ENCODE assay signal across 8 cellular contexts in genomic region chr17:43360376-43360738, GRCh38. TPM values are rescaled to one million over a fixed set of nuclear protein-coding genes. Genes with fewer than 3 reads are reported as not detected.
DNase-seq lines count a peak whose midpoint lies in the region; ATAC-seq and TF ChIP-seq lines count a peak whose summit lies in the region.

No MANE protein-coding gene starts in this region.

- CTCF ChIA-PET in OCI-LY7 (lab: Charles Lee; ENCODE audit: unreplicated experiment), result no interaction called here

- no peaks in the 10 kb centered on the region for H3K36me3 ChIP-seq in OCI-LY7 (ENCODE audit: insufficient read depth, low read length)

- ATAC-seq in GM18909 (IDR thresholded peaks at IDR 0.05; ENCODE audit: poor library complexity, unreplicated experiment) (peak; percentile 34), HG03460 (IDR thresholded peaks at IDR 0.05; ENCODE audit: unreplicated experiment) (peak; percentile 22)

- no TSS peak for BruUV-seq in OCI-LY7 (replicated peaks; lab: Mats Ljungman, UMichigan)

- H3K9me2 ChIP-seq in OCI-LY7 (ENCODE audit: insufficient read depth, low read length), result no peaks in the 10 kb centered on the region

- peak overlapping the region; percentile 89 for H3K4me3 Mint-ChIP-seq in type B pancreatic cell

- no peaks in the 10 kb centered on the region for H4K20me1 ChIP-seq in OCI-LY7 (ENCODE audit: insufficient read depth, low read length)

- H3K36me3 Mint-ChIP-seq in type B pancreatic cell, result no peaks in the 10 kb centered on the region

- H3K4me3 ChIP-seq in OCI-LY7 (ENCODE audit: low read depth, low read length, poor library complexity, severe bottlenecking) (peak overlapping the region; percentile 76), fibroblast of pulmonary artery (replicated peaks; ENCODE audit: low read depth, low read length) (peak overlapping the region; percentile 71)

- H3K4me1 ChIP-seq in OCI-LY7 (ENCODE audit: insufficient read depth, low read length, poor library complexity, severe bottlenecking), result peaks cover 11% of the 10 kb centered on the region

- intact Hi-C loops in OCI-LY7 (cut with micrococcal nuclease; ENCODE audit: unreplicated experiment), result no loop called here

- peaks cover 20% of the 10 kb centered on the region; the same call in 1 of the 2 replicates for H3K79me2 ChIP-seq in OCI-LY7 (ENCODE audit: insufficient read depth, low read depth, low read length)

- POLR2A ChIA-PET in OCI-LY7 (lab: Charles Lee), result interaction anchor here (0.8 to 1.6 kb wide), 5 partner anchors 9 to 124 kb away, joined by 3 to 12 read pairs (median 3); partner anchors contain the start of gene DHX8

- H3K27me3 Mint-ChIP-seq in type B pancreatic cell, result peaks cover 5% of the 10 kb centered on the region

- peak overlapping the region; percentile 23; the same call in 1 of the 2 replicates for H2AFZ ChIP-seq in OCI-LY7 (ENCODE audit: low read length)

- H3K9me3 ChIP-seq in OCI-LY7 (ENCODE audit: low read length), result no peaks in the 10 kb centered on the region

- TF ChIP-seq CTCF in OCI-LY7 (conservative IDR thresholded peaks at IDR 0.05; ENCODE audit: low read length) (no peak), fibroblast of pulmonary artery (IDR thresholded peaks at IDR 0.05; ENCODE audit: low read length, missing control alignments) (no peak), type B pancreatic cell (conservative IDR thresholded peaks at IDR 0.05) (no peak)

- H3K27ac ChIP-seq in OCI-LY7 (ENCODE audit: low read depth, low read length, poor library complexity, severe bottlenecking), result peak overlapping the region; percentile 95

- DNase-seq in OCI-LY7 (ENCODE audit: low spot score) (peak; percentile 68), fibroblast of pulmonary artery (ENCODE audit: low read depth) (peak; percentile 88), non-pigmented ciliary epithelial cell (ENCODE audit: low read depth) (peak; percentile 56), type B pancreatic cell (ENCODE audit: extremely low spot score, unreplicated experiment) (no peak), globus pallidus (ENCODE audit: low spot score) (no peak)
- DNase-seq in activated T-cell treated with anti-CD3 and anti-CD28 coated beads, Interleukin-2, amount 50 U/mL, for 48 hours, result peak; percentile 73 to 77

- H3K27ac Mint-ChIP-seq in type B pancreatic cell, result peak overlapping the region; percentile 100

- no peaks in the 10 kb centered on the region for H3K9me3 Mint-ChIP-seq in type B pancreatic cell

- H3K4me2 ChIP-seq in OCI-LY7 (ENCODE audit: low read length), result peak overlapping the region; percentile 76

- peaks cover 13% of the 10 kb centered on the region for H3K4me1 Mint-ChIP-seq in type B pancreatic cell (ENCODE audit: unreplicated experiment)

RNA-seq across cellular contexts. Expression of gene ARL4D, which starts 38.4 kb away (rescaled TPM):
- 0.64 and 1.4 TPM in 2 replicates for total RNA-seq in OCI-LY7 (2014; rRNA removed; shearing (Covaris generic))
- total RNA-seq in OCI-LY7 (2022), result 0.72 and 0.83 TPM in 2 replicates
- total RNA-seq in type B pancreatic cell (ENCODE audit: low replicate concordance), result 8.3 and 9.9 TPM in 2 replicates

Comparison
In these comparisons a context has a peak if more than half of its experiments do, and no peak if none do; other contexts are left out.
1. DNase-seq: peak in OCI-LY7 (single experiment), activated T-cell treated with anti-CD3 and anti-CD28 coated beads, Interleukin-2, amount 50 U/mL, for 48 hours (2 of 2), fibroblast of pulmonary artery (single experiment) and non-pigmented ciliary epithelial cell (single experiment); none in type B pancreatic cell (single experiment) and globus pallidus (single experiment).